In the genomic region with DNA sequence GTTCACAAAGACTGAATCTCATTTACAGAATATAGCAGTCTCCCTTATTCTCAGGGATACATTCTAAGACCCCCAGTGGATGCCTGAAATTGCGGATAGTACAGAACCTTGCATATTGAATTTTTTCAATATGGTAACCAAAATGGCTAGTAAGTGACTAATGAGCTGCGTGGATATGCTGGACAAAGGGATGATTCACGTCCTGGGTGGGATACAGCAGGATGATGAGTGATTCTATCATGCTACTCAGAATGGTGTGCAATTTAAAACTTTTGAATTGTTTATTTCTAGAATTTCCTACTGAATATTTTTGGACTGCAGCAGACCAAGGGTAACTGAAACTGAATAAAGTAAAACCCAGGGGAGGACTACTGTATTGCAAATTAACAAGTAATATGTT, we compare ENCODE assay signal across 22 cellular contexts.
DNase-seq lines count a peak whose midpoint lies in the region; FAIRE-seq and TF ChIP-seq lines count a peak whose summit lies in the region.
"Had no signal": no experiment of that assay in that cellular context is flagged by ENCODE, and none has a peak within 500 bp of the region (broad histone marks: within the 10 kb centered on the region; RNA-seq: fewer than 3 reads in every experiment).

No MANE protein-coding gene starts in this region.

- H4K20me1 ChIP-seq in astrocyte (ENCODE audit: insufficient read depth, low read length) = no peaks in the 10 kb centered on the region

- TF ChIP-seq CTCF in D721Med (IDR thresholded peaks at IDR 0.05; ENCODE audit: insufficient read depth, missing control alignments) (no peak), astrocyte (IDR thresholded peaks at IDR 0.05; ENCODE audit: insufficient read depth, low read depth, low read length) (no peak)

- H3K9ac ChIP-seq in astrocyte (ENCODE audit: low read length) = no peak overlapping the region
- H3K9ac ChIP-seq: BLaER1 treated with 17β-estradiol and CSF1 and Interleukin-3, amounts not matched to agents 10 nM and 100 nM had no signal

- FAIRE-seq in D721Med (lab: Jason Lieb, UNC) = peak; percentile 16
- FAIRE-seq in astrocyte (lab: Jason Lieb, UNC) = no peak

- no peaks in the 10 kb centered on the region for H3K36me3 ChIP-seq in astrocyte (ENCODE audit: insufficient read depth, low read length)
- H3K36me3 ChIP-seq: uterus had no signal

- no peak overlapping the region for H3K27ac Mint-ChIP-seq in astrocyte (ENCODE audit: unreplicated experiment)
- no peak overlapping the region for H3K27ac Mint-ChIP-seq in activated naive CD8-positive, alpha-beta T cell treated with anti-CD3 and anti-CD28 coated beads for 36 hours
- H3K27ac Mint-ChIP-seq: activated B cell treated with CpG ODN at 0.5 μM for 24 hours; natural killer cell treated with Interleukin-12 subunit alpha and Interleukin-12 subunit beta and Interleukin-15 and Interleukin-18, amount 100 ng/mL, for 72 hours; T-helper 1 cell treated with Interleukin-12 subunit alpha and Interleukin-12 subunit beta and Interleukin-4 antibody, amounts not matched to agents 30 μg/mL and 1 μg/mL, for 36 hours had no signal

- H3K9me3 Mint-ChIP-seq in astrocyte (ENCODE audit: unreplicated experiment) = no peaks in the 10 kb centered on the region
- no peaks in the 10 kb centered on the region for H3K9me3 Mint-ChIP-seq in activated naive CD8-positive, alpha-beta T cell treated with anti-CD3 and anti-CD28 coated beads for 36 hours
- H3K9me3 Mint-ChIP-seq: activated B cell treated with CpG ODN at 0.5 μM for 24 hours; central memory CD8-positive, alpha-beta T cell; natural killer cell treated with Interleukin-12 subunit alpha and Interleukin-12 subunit beta and Interleukin-15 and Interleukin-18, amount 100 ng/mL, for 72 hours; T-helper 1 cell treated with Interleukin-12 subunit alpha and Interleukin-12 subunit beta and Interleukin-4 antibody, amounts not matched to agents 30 μg/mL and 1 μg/mL, for 36 hours had no signal

- H3K4me1 Mint-ChIP-seq in astrocyte (ENCODE audit: low read depth, unreplicated experiment) = peaks cover 9% of the 10 kb centered on the region
- H3K4me1 Mint-ChIP-seq in activated naive CD8-positive, alpha-beta T cell treated with anti-CD3 and anti-CD28 coated beads for 36 hours = peaks cover 8% of the 10 kb centered on the region

- H3K4me3 ChIP-seq in astrocyte (ENCODE audit: insufficient read depth, low read depth, low read length) = no peak overlapping the region
- H3K4me3 ChIP-seq: BLaER1 treated with 17β-estradiol and CSF1 and Interleukin-3, amounts not matched to agents 10 nM and 100 nM; skin epidermis; uterus had no signal

- H3K27me3 Mint-ChIP-seq in astrocyte (ENCODE audit: low read depth, unreplicated experiment) = no peaks in the 10 kb centered on the region
- no peaks in the 10 kb centered on the region for H3K27me3 Mint-ChIP-seq in activated naive CD8-positive, alpha-beta T cell treated with anti-CD3 and anti-CD28 coated beads for 36 hours
- H3K27me3 Mint-ChIP-seq: activated B cell treated with CpG ODN at 0.5 μM for 24 hours; central memory CD8-positive, alpha-beta T cell; natural killer cell treated with Interleukin-12 subunit alpha and Interleukin-12 subunit beta and Interleukin-15 and Interleukin-18, amount 100 ng/mL, for 72 hours had no signal

- peak overlapping the region; percentile 41 for H3K4me2 ChIP-seq in astrocyte (ENCODE audit: low read length)

- no peak overlapping the region for H3K27ac ChIP-seq in astrocyte (ENCODE audit: low read depth, low read length)
- H3K27ac ChIP-seq: BLaER1 treated with 17β-estradiol and CSF1 and Interleukin-3, amounts not matched to agents 10 nM and 100 nM; skin epidermis; uterus had no signal

- H2AFZ ChIP-seq in astrocyte (ENCODE audit: low read depth, low read length) = no peak overlapping the region

- no peaks in the 10 kb centered on the region for H3K36me3 Mint-ChIP-seq in astrocyte (ENCODE audit: low read depth, unreplicated experiment)
- peaks cover 3% of the 10 kb centered on the region for H3K36me3 Mint-ChIP-seq in activated naive CD8-positive, alpha-beta T cell treated with anti-CD3 and anti-CD28 coated beads for 36 hours
- H3K36me3 Mint-ChIP-seq: natural killer cell treated with Interleukin-12 subunit alpha and Interleukin-12 subunit beta and Interleukin-15 and Interleukin-18, amount 100 ng/mL, for 72 hours had no signal

- intact Hi-C loops in posterior cingulate gyrus (cut with DNase I) = no loop called here

- H3K27me3 ChIP-seq in astrocyte (ENCODE audit: insufficient read depth, low read length) = no peaks in the 10 kb centered on the region
- H3K27me3 ChIP-seq: uterus had no signal

- DNase-seq in D721Med (ENCODE audit: insufficient read length, low spot score) = no peak
- DNase-seq in HT1080 (ENCODE audit: low read depth) = peak; percentile 31
- DNase-seq in astrocyte (ENCODE audit: low read depth) = peak; percentile 34
- peak; percentile 61 for DNase-seq in iris pigment epithelial cell (ENCODE audit: low read depth)
- no peak for DNase-seq in posterior cingulate gyrus
- DNase-seq in NCI-H1436 treated with DMSO at 0.1 percent for 48 hours (lab: John Stamatoyannopoulos, UW) = no peak
- DNase-seq in activated naive CD8-positive, alpha-beta T cell treated with anti-CD3 and anti-CD28 coated beads for 36 hours = no peak
- DNase-seq in NCI-H1092 treated with DMSO at 0.1 percent for 48 hours (lab: John Stamatoyannopoulos, UW) = no peak
- DNase-seq: activated B cell treated with CpG ODN at 0.5 μM for 24 hours; effector CD8-positive, alpha-beta T cell; foreskin melanocyte; MM.1S; NCI-H2029; NCI-H524; SHP77; stimulated activated CD4-positive, alpha-beta T cell treated with anti-CD3 and anti-CD28 coated beads, Interleukin-4, amount 100 ng/mL, for 1 hour; uterus had no signal

- H3K4me1 ChIP-seq in astrocyte (ENCODE audit: insufficient read depth, low read length) = no peaks in the 10 kb centered on the region
- H3K4me1 ChIP-seq: uterus had no signal

- H3K9me3 ChIP-seq in astrocyte (ENCODE audit: insufficient read depth, low read depth, low read length) = no peaks in the 10 kb centered on the region
- H3K9me3 ChIP-seq: BLaER1 treated with 17β-estradiol and CSF1 and Interleukin-3, amounts not matched to agents 10 nM and 100 nM; uterus had no signal

- H3K4me3 Mint-ChIP-seq in astrocyte (ENCODE audit: unreplicated experiment) = no peak overlapping the region
- no peak overlapping the region for H3K4me3 Mint-ChIP-seq in activated naive CD8-positive, alpha-beta T cell treated with anti-CD3 and anti-CD28 coated beads for 36 hours
- H3K4me3 Mint-ChIP-seq: activated B cell treated with CpG ODN at 0.5 μM for 24 hours; central memory CD8-positive, alpha-beta T cell; natural killer cell treated with Interleukin-12 subunit alpha and Interleukin-12 subunit beta and Interleukin-15 and Interleukin-18, amount 100 ng/mL, for 72 hours; T-helper 1 cell treated with Interleukin-12 subunit alpha and Interleukin-12 subunit beta and Interleukin-4 antibody, amounts not matched to agents 30 μg/mL and 1 μg/mL, for 36 hours had no signal

- H3K79me2 ChIP-seq in astrocyte (ENCODE audit: insufficient read depth, low read length) = peaks cover 8% of the 10 kb centered on the region

Comparison
In these comparisons a context has a peak if more than half of its experiments do, and no peak if none do; other contexts are left out.
1. DNase-seq: peak in HT1080 (single experiment), astrocyte (single experiment) and iris pigment epithelial cell (single experiment); none in D721Med (single experiment), posterior cingulate gyrus (0 of 10), NCI-H1436 treated with DMSO at 0.1 percent for 48 hours (single experiment), activated naive CD8-positive, alpha-beta T cell treated with anti-CD3 and anti-CD28 coated beads for 36 hours (single experiment) and NCI-H1092 treated with DMSO at 0.1 percent for 48 hours (single experiment).